In the genomic region with DNA sequence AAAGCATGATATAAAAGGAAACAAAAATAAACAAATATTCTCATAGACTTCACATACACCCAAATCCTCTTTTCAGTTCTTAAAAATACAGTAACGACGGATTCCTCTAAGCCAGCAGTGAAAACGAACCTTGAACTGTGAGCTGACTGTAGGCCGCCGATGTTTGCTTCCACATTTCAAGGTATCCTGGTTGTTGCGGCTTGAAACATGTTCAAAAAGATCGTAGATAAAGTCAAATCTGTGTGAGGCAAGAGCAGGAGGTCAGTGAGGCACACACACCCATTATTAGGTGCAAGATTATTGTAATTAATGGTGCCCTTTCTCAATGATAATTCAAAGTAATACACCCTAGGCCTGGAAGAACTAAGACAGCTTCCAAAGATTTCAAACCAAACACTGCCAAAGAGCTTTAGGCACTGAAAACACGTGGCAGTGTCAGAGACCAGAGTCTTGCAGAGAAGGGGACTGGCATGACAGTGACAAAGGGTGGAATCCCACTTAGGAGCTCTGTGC, we compare ENCODE assay signal across 1 cellular context.
A peak's percentile ranks its signal among the peaks of the same experiment; 100 is the strongest.
TF ChIP-seq lines count a peak whose summit lies in the region.

No MANE protein-coding gene starts in this region.

TF ChIP-seq in HepG2, 621 proteins besides CTCF, POLR2A, EP300 and RAD21 (continued from another document and continues in another):
- TF ChIP-seq KMT2A (CRISPR knock-in tag; IDR thresholded peaks at IDR 0.05) (0 out of 2 replicates have a peak, but pooled peaks have one; percentile 42), SPEN (CRISPR knock-in tag; IDR thresholded peaks at IDR 0.05; ENCODE audit: low read depth) (no peak), ZBTB43 (CRISPR knock-in tag; conservative IDR thresholded peaks at IDR 0.05) (0 out of 2 replicates have a peak, but pooled peaks have one; percentile 52), ZNF879 (CRISPR knock-in tag; IDR thresholded peaks at IDR 0.05) (no peak), ARID3A (IDR thresholded peaks at IDR 0.05; ENCODE audit: low read depth, low read length) (peak; percentile 76), FOSL1 (CRISPR knock-in tag; IDR thresholded peaks at IDR 0.05; ENCODE audit: borderline replicate concordance) (no peak), ZBTB46 (CRISPR knock-in tag; IDR thresholded peaks at IDR 0.05; ENCODE audit: borderline replicate concordance) (no peak), ZFP36L1 (CRISPR knock-in tag; IDR thresholded peaks at IDR 0.05) (no peak), ZNF746 (CRISPR knock-in tag; IDR thresholded peaks at IDR 0.05) (no peak), ISL2 (CRISPR knock-in tag; IDR thresholded peaks at IDR 0.05) (peak; percentile 87), TFE3 (CRISPR knock-in tag; IDR thresholded peaks at IDR 0.05) (0 out of 2 replicates have a peak, but pooled peaks have one; percentile 32), TFDP1 (CRISPR knock-in tag; IDR thresholded peaks at IDR 0.05; ENCODE audit: borderline replicate concordance) (no peak; the same call in 1 of the 2 replicates), ARNT2 (CRISPR knock-in tag; IDR thresholded peaks at IDR 0.05; ENCODE audit: low read depth) (no peak), CEBPG (CRISPR knock-in tag; IDR thresholded peaks at IDR 0.05) (peak; percentile 72), E2F2 (CRISPR knock-in tag; IDR thresholded peaks at IDR 0.05; ENCODE audit: borderline replicate concordance) (no peak), ZNF34 (CRISPR knock-in tag; IDR thresholded peaks at IDR 0.05; ENCODE audit: borderline replicate concordance) (no peak), DPF2 (CRISPR knock-in tag; IDR thresholded peaks at IDR 0.05; ENCODE audit: borderline replicate concordance, low read depth) (peak; percentile 81), PPARG (CRISPR knock-in tag; conservative IDR thresholded peaks at IDR 0.05) (0 out of 2 replicates have a peak, but pooled peaks have one; percentile 25), HMGA1 (CRISPR knock-in tag; conservative IDR thresholded peaks at IDR 0.05) (no peak), NR2F6 (IDR thresholded peaks at IDR 0.05) (peak; percentile 66), NR2F6 (CRISPR knock-in tag; IDR thresholded peaks at IDR 0.05) (peak; percentile 73; the same call in 1 of the 2 replicates), PLRG1 (conservative IDR thresholded peaks at IDR 0.05) (no peak), FOXK2 (IDR thresholded peaks at IDR 0.05) (no peak), KLF15 (CRISPR knock-in tag; IDR thresholded peaks at IDR 0.05; ENCODE audit: borderline replicate concordance) (no peak), PHF8 (CRISPR knock-in tag; IDR thresholded peaks at IDR 0.05) (peak; percentile 40)
- TF ChIP-seq, protein P1, sequence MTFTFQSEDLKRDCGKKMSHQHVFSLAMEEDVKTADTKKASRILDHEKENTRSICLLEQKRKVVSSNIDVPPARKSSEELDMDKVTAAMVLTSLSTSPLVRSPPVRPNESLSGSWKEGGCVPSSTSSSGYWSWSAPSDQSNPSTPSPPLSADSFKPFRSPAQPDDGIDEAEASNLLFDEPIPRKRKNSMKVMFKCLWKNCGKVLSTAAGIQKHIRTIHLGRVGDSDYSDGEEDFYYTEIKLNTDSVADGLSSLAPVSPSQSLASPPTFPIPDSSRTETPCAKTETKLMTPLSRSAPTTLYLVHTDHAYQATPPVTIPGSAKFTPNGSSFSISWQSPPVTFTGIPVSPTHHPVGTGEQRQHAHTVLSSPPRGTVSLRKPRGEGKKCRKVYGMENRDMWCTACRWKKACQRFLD (CRISPR knock-in tag; IDR thresholded peaks at IDR 0.05; ENCODE audit: borderline replicate concordance): no peak
- TF ChIP-seq, protein P2, sequence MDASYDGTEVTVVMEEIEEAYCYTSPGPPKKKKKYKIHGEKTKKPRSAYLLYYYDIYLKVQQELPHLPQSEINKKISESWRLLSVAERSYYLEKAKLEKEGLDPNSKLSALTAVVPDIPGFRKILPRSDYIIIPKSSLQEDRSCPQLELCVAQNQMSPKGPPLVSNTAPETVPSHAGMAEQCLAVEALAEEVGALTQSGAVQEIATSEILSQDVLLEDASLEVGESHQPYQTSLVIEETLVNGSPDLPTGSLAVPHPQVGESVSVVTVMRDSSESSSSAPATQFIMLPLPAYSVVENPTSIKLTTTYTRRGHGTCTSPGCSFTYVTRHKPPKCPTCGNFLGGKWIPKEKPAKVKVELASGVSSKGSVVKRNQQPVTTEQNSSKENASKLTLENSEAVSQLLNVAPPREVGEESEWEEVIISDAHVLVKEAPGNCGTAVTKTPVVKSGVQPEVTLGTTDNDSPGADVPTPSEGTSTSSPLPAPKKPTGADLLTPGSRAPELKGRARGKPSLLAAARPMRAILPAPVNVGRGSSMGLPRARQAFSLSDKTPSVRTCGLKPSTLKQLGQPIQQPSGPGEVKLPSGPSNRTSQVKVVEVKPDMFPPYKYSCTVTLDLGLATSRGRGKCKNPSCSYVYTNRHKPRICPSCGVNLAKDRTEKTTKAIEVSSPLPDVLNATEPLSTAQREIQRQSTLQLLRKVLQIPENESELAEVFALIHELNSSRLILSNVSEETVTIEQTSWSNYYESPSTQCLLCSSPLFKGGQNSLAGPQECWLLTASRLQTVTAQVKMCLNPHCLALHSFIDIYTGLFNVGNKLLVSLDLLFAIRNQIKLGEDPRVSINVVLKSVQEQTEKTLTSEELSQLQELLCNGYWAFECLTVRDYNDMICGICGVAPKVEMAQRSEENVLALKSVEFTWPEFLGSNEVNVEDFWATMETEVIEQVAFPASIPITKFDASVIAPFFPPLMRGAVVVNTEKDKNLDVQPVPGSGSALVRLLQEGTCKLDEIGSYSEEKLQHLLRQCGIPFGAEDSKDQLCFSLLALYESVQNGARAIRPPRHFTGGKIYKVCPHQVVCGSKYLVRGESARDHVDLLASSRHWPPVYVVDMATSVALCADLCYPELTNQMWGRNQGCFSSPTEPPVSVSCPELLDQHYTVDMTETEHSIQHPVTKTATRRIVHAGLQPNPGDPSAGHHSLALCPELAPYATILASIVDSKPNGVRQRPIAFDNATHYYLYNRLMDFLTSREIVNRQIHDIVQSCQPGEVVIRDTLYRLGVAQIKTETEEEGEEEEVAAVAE (CRISPR knock-in tag; IDR thresholded peaks at IDR 0.05; ENCODE audit: borderline replicate concordance): no peak
- TF ChIP-seq, protein P3, sequence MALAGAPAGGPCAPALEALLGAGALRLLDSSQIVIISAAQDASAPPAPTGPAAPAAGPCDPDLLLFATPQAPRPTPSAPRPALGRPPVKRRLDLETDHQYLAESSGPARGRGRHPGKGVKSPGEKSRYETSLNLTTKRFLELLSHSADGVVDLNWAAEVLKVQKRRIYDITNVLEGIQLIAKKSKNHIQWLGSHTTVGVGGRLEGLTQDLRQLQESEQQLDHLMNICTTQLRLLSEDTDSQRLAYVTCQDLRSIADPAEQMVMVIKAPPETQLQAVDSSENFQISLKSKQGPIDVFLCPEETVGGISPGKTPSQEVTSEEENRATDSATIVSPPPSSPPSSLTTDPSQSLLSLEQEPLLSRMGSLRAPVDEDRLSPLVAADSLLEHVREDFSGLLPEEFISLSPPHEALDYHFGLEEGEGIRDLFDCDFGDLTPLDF (CRISPR knock-in tag; IDR thresholded peaks at IDR 0.05): no peak
- TF ChIP-seq, protein P4, sequence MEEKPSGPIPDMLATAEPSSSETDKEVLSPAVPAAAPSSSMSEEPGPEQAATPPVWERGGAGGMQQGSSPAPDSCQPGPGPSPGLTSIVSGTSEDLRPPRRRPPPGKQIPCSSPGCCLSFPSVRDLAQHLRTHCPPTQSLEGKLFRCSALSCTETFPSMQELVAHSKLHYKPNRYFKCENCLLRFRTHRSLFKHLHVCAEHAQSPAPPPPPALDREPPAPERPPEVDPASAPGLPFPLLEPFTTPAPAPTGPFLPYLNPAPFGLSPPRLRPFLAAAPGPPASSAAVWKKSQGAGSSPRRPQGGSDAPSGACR (CRISPR knock-in tag; IDR thresholded peaks at IDR 0.05): no peak
- TF ChIP-seq, protein P5, sequence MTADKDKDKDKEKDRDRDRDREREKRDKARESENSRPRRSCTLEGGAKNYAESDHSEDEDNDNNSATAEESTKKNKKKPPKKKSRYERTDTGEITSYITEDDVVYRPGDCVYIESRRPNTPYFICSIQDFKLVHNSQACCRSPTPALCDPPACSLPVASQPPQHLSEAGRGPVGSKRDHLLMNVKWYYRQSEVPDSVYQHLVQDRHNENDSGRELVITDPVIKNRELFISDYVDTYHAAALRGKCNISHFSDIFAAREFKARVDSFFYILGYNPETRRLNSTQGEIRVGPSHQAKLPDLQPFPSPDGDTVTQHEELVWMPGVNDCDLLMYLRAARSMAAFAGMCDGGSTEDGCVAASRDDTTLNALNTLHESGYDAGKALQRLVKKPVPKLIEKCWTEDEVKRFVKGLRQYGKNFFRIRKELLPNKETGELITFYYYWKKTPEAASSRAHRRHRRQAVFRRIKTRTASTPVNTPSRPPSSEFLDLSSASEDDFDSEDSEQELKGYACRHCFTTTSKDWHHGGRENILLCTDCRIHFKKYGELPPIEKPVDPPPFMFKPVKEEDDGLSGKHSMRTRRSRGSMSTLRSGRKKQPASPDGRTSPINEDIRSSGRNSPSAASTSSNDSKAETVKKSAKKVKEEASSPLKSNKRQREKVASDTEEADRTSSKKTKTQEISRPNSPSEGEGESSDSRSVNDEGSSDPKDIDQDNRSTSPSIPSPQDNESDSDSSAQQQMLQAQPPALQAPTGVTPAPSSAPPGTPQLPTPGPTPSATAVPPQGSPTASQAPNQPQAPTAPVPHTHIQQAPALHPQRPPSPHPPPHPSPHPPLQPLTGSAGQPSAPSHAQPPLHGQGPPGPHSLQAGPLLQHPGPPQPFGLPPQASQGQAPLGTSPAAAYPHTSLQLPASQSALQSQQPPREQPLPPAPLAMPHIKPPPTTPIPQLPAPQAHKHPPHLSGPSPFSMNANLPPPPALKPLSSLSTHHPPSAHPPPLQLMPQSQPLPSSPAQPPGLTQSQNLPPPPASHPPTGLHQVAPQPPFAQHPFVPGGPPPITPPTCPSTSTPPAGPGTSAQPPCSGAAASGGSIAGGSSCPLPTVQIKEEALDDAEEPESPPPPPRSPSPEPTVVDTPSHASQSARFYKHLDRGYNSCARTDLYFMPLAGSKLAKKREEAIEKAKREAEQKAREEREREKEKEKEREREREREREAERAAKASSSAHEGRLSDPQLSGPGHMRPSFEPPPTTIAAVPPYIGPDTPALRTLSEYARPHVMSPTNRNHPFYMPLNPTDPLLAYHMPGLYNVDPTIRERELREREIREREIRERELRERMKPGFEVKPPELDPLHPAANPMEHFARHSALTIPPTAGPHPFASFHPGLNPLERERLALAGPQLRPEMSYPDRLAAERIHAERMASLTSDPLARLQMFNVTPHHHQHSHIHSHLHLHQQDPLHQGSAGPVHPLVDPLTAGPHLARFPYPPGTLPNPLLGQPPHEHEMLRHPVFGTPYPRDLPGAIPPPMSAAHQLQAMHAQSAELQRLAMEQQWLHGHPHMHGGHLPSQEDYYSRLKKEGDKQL (CRISPR knock-in tag; IDR thresholded peaks at IDR 0.05; ENCODE audit: low read depth): 0 out of 2 replicates have a peak, but pooled peaks have one; percentile 38
